In the genomic region with DNA sequence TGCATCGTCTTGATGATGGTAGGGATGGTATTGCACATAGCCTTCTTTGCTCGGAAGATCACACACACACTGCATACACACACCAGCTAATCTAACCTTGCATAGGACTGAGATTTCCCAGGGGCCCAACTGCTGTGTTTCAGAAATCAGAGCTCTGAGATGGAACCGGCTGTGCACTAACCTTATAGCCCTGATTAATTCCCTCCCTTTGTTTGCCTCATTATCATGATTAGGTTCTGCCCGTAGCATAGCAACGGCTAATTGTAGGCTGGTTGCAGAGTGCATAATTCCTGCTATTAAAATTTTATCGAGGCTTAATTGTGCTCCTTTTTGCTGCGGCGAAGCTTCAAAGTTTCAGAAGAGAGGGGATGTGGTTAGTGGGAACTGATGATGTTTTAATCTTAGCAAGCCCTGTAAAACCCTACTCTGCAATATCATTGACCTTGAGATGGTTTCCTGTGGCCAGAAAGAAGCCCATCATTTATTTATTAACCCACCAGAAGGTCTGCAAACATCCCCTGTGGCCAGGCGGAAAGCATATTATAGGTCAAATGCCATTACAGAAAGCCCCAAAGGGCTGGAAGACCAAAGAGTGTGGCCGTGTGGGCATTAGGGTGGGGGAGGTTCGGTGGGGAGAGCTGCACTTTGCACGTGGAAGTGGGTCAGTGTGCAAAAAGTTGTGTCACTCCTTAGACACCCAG, we compare ENCODE assay signal across 17 cellular contexts. TPM values are rescaled to one million over a fixed set of nuclear protein-coding genes. Genes with fewer than 3 reads are reported as not detected.
A peak's percentile ranks its signal among the peaks of the same experiment; 100 is the strongest.
DNase-seq lines count a peak whose midpoint lies in the region; ATAC-seq and TF ChIP-seq lines count a peak whose summit lies in the region.
"Had no signal": no experiment of that assay in that cellular context is flagged by ENCODE, and none has a peak within 500 bp of the region (broad histone marks: within the 10 kb centered on the region; RNA-seq: fewer than 3 reads in every experiment).

No MANE protein-coding gene starts in this region.

- no peaks in the 10 kb centered on the region for H3K27me3 ChIP-seq in A673 (replicated peaks; ENCODE audit: insufficient read depth, low read depth, low read length, poor library complexity)
- H3K27me3 ChIP-seq: vagina had no signal

- no peak overlapping the region for H3K27ac ChIP-seq in A673 (ENCODE audit: low read depth, low read length, poor library complexity, severe bottlenecking)
- H3K27ac ChIP-seq: A549, coronary artery, GM23248, PC-9, vagina had no signal

- intact Hi-C loops in A673 (cut with micrococcal nuclease; ENCODE audit: unreplicated experiment), result no loop called here

- CTCF ChIA-PET in A673 (lab: Charles Lee), result no interaction called here

- peaks cover 7% of the 10 kb centered on the region for H3K4me1 ChIP-seq in A673 (ENCODE audit: insufficient read depth, low read length, poor library complexity, severe bottlenecking)
- H3K4me1 ChIP-seq: A549, vagina had no signal

- no peaks in the 10 kb centered on the region for H3K36me3 ChIP-seq in A673 (ENCODE audit: insufficient read depth, low read length, poor library complexity, severe bottlenecking)
- H3K36me3 ChIP-seq: vagina had no signal

- H3K4me3 ChIP-seq in A673 (ENCODE audit: low read depth, low read length, poor library complexity, severe bottlenecking), result no peak overlapping the region
- H3K4me3 ChIP-seq: A549, coronary artery, GM23248, PC-9, vagina had no signal

- POLR2A ChIA-PET in A673 (lab: Charles Lee; ENCODE audit: low non-redundant PET), result no interaction called here

- peak; percentile 44 to 50 for ATAC-seq in activated CD4-positive, CD25-positive, alpha-beta regulatory T cell treated with anti-CD3 and anti-CD28 coated beads, Interleukin-2, amount 50 U/mL, for 24 hours
- ATAC-seq in HG02588 (IDR thresholded peaks at IDR 0.05; ENCODE audit: unreplicated experiment), result peak; percentile 77
- ATAC-seq: A549; activated naive CD4-positive, alpha-beta T cell treated with anti-CD3 and anti-CD28 coated beads, Interleukin-2, amount 50 U/mL, for 72 hours had no signal

- no peaks in the 10 kb centered on the region for H3K9me3 ChIP-seq in A673 (ENCODE audit: low read depth, low read length, poor library complexity, severe bottlenecking)
- H3K9me3 ChIP-seq: A549, vagina had no signal

- DNase-seq in activated CD4-positive, CD25-positive, alpha-beta regulatory T cell (lab: John Stamatoyannopoulos, UW), result no peak
- peak; percentile 24 for DNase-seq in NCI-H748 treated with DMSO at 0.1 percent for 48 hours (lab: John Stamatoyannopoulos, UW)
- DNase-seq in retina, result peak; percentile 71
- no peak for DNase-seq in NCI-H2196 treated with DMSO at 0.1 percent for 48 hours (lab: John Stamatoyannopoulos, UW; ENCODE audit: unreplicated experiment)
- no peak for DNase-seq in GM19240 (ENCODE audit: insufficient read length, low spot score)
- DNase-seq in A673 (ENCODE audit: low spot score), result no peak
- DNase-seq: activated CD4-positive, alpha-beta memory T cell treated with anti-CD3 and anti-CD28 coated beads for 36 hours; DMS53; GM23248; NCI-H2081 treated with DMSO at 0.1 percent for 48 hours; PC-9 had no signal

- no TSS peak for BruUV-seq in A673 (replicated peaks; lab: Mats Ljungman, UMichigan)

- no peak for TF ChIP-seq CTCF in A673 (conservative IDR thresholded peaks at IDR 0.05; ENCODE audit: low read depth, low read length)

RNA-seq across cellular contexts. Expression of gene GLCE, which starts 56.2 kb away (rescaled TPM):
- total RNA-seq in A673 (2021), result 41.9 and 44.6 TPM in 2 replicates

Comparison
In these comparisons a context has a peak if more than half of its experiments do, and no peak if none do; other contexts are left out.
1. DNase-seq: peak in NCI-H748 treated with DMSO at 0.1 percent for 48 hours (single experiment) and retina (single experiment); none in activated CD4-positive, CD25-positive, alpha-beta regulatory T cell (0 of 4), NCI-H2196 treated with DMSO at 0.1 percent for 48 hours (single experiment), GM19240 (single experiment) and A673 (single experiment).